ENCODE assay signal across 11 cellular contexts in genomic region chr11:31813961-31814868, GRCh38.
DNase-seq lines count a peak whose midpoint lies in the region; ATAC-seq lines count a peak whose summit lies in the region.
"Had no signal": no experiment of that assay in that cellular context is flagged by ENCODE, and none has a peak within 500 bp of the region (broad histone marks: within the 10 kb centered on the region; RNA-seq: fewer than 3 reads in every experiment).

No MANE protein-coding gene starts in this region.

- no peaks in the 10 kb centered on the region for H3K9me3 Mint-ChIP-seq in activated naive CD4-positive, alpha-beta T cell treated with anti-CD3 and anti-CD28 coated beads, Interleukin-2, amount 10 ng/mL, durations not matched to agents 7 days and 5 days
- H3K9me3 Mint-ChIP-seq: activated naive CD8-positive, alpha-beta T cell treated with anti-CD3 and anti-CD28 coated beads, Interleukin-2, amount 10 ng/mL, durations not matched to agents 7 days and 5 days had no signal

- ATAC-seq in GM19467 (IDR thresholded peaks at IDR 0.05; ENCODE audit: unreplicated experiment): no peak

- peaks cover 41% of the 10 kb centered on the region for H3K4me1 Mint-ChIP-seq in activated naive CD4-positive, alpha-beta T cell treated with anti-CD3 and anti-CD28 coated beads, Interleukin-2, amount 10 ng/mL, durations not matched to agents 7 days and 5 days

- peaks cover 9% of the 10 kb centered on the region for H3K36me3 Mint-ChIP-seq in activated naive CD4-positive, alpha-beta T cell treated with anti-CD3 and anti-CD28 coated beads, Interleukin-2, amount 10 ng/mL, durations not matched to agents 7 days and 5 days

- CTCF ChIA-PET in activated naive CD4-positive, alpha-beta T cell treated with anti-CD3 and anti-CD28 coated beads, Interleukin-2, amount 10 ng/mL, durations not matched to agents 7 days and 5 days (lab: Charles Lee): interaction anchor here (1.3 kb wide), 1 partner anchor 143 kb away, joined by 4 read pairs; no protein-coding TSS in a partner anchor

- H3K27ac Mint-ChIP-seq in activated naive CD4-positive, alpha-beta T cell treated with anti-CD3 and anti-CD28 coated beads, Interleukin-2, amount 10 ng/mL, durations not matched to agents 7 days and 5 days: peak overlapping the region; percentile 37
- H3K27ac Mint-ChIP-seq: activated naive CD8-positive, alpha-beta T cell treated with anti-CD3 and anti-CD28 coated beads, Interleukin-2, amount 10 ng/mL, durations not matched to agents 7 days and 5 days had no signal

- H3K27ac ChIP-seq in substantia nigra (ENCODE audit: low read depth, low read length, poor library complexity, severe bottlenecking): peak overlapping the region; percentile 6
- H3K27ac ChIP-seq: C4-2B had no signal

- H3K27me3 Mint-ChIP-seq in activated naive CD4-positive, alpha-beta T cell treated with anti-CD3 and anti-CD28 coated beads, Interleukin-2, amount 10 ng/mL, durations not matched to agents 7 days and 5 days: peaks cover 100% of the 10 kb centered on the region

- no peak for DNase-seq in activated naive CD4-positive, alpha-beta T cell treated with anti-CD3 and anti-CD28 coated beads, Interleukin-2, amount 10 ng/mL, durations not matched to agents 7 days and 5 days
- no peak for DNase-seq in activated naive CD4-positive, alpha-beta T cell (lab: John Stamatoyannopoulos, UW)
- DNase-seq in activated T-cell treated with anti-CD3 and anti-CD28 coated beads, Interleukin-2, amount 50 U/mL, for 48 hours: peak; percentile 37 to 39
- DNase-seq in islet precursor cell: peak; percentile 57
- peak in 6 of 49 donors; percentile 35 to 76 (median 56) for DNase-seq in substantia nigra (lab: John Stamatoyannopoulos, UW)
- DNase-seq in putamen (ENCODE audit: low spot score): no peak
- DNase-seq in GDM1 (lab: John Stamatoyannopoulos, UW): no peak
- DNase-seq: activated naive CD8-positive, alpha-beta T cell treated with anti-CD3 and anti-CD28 coated beads, Interleukin-2, amount 10 ng/mL, durations not matched to agents 7 days and 5 days; NCI-H1930 had no signal

- no peak overlapping the region for H3K4me3 Mint-ChIP-seq in activated naive CD4-positive, alpha-beta T cell treated with anti-CD3 and anti-CD28 coated beads, Interleukin-2, amount 10 ng/mL, durations not matched to agents 7 days and 5 days

Comparison
In these comparisons a context has a peak if more than half of its experiments do, and no peak if none do; other contexts are left out.
1. DNase-seq: peak in activated T-cell treated with anti-CD3 and anti-CD28 coated beads, Interleukin-2, amount 50 U/mL, for 48 hours (2 of 2) and islet precursor cell (single experiment); none in activated naive CD4-positive, alpha-beta T cell treated with anti-CD3 and anti-CD28 coated beads, Interleukin-2, amount 10 ng/mL, durations not matched to agents 7 days and 5 days (single experiment), activated naive CD4-positive, alpha-beta T cell (0 of 4), putamen (single experiment) and GDM1 (single experiment).